In the genomic region with DNA sequence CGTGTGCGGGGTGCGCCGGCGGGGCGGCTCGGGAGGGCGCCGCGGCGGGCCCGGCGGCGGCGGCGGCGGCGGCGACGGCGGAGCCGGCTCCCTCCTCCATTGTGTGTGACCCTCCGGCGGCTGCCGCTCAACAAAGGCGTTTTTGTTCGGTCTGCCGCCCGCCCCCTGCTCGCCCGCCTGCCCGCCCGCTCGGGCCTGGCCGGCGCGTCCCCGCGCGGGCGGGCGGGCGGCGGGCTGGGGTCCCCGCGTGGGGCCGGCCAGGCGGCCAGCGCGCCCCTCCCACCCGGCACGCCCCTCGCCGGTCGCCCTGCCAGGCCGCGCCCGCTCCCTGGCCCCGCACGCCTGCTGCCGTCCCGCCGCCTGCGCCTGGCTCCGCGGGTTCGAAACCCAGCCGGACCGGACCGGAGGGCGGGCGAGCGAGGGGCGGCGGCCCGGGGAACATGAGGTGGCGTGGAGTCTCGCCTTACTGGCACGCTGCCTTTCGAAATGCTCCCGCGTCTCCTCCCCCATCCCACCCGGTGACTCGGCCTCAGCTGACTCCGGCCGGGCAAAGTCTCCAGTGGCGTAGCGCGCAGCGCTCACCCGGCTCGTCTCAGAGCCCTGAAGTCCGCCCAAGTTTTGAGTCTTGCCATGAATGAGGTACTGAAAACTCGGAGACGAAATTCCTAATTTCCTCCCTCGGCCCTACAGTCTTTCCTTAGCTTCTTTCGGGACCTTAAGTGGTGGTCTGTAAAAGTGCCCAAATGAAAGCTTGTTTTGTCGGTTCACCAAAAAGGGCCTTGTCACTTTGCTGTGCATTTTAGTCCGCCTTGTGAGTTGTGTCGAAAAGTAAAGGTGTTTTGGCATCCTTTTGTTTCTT, we compare ENCODE assay signal across 8 cellular contexts. TPM values are rescaled to one million over a fixed set of nuclear protein-coding genes. Genes with fewer than 3 reads are reported as not detected.
DNase-seq lines count a peak whose midpoint lies in the region; ATAC-seq and TF ChIP-seq lines count a peak whose summit lies in the region.

No MANE protein-coding gene starts in this region.

- H3K27me3 ChIP-seq in heart left ventricle, result no peaks in the 10 kb centered on the region

- no peaks in the 10 kb centered on the region for H3K9me3 Mint-ChIP-seq in activated naive CD8-positive, alpha-beta T cell treated with anti-CD3 and anti-CD28 coated beads, Interleukin-2, amount 50 U/mL, for 24 hours
- peaks cover 4% of the 10 kb centered on the region for H3K9me3 Mint-ChIP-seq in type B pancreatic cell

- TF ChIP-seq CTCF in heart left ventricle (IDR thresholded peaks at IDR 0.05) (no peak), type B pancreatic cell (conservative IDR thresholded peaks at IDR 0.05) (no peak)

- intact Hi-C loops in heart left ventricle (cut with DNase I) (loop anchor here in 6 of 10 donors (2.0 to 10.0 kb wide), 5 partner anchors 37 to 505 kb away; partner anchors contain the start of genes LEO1 (in 2 of the 6) and MYO5A (in 1 of the 6)), posterior cingulate gyrus (cut with DNase I) (loop anchor here (1.0 to 5.0 kb wide), 2 partner anchors 47 to 60 kb away; partner anchors contain the start of gene LEO1)

- H3K36me3 ChIP-seq in heart left ventricle, result no peaks in the 10 kb centered on the region

- H3K27me3 Mint-ChIP-seq in activated naive CD8-positive, alpha-beta T cell treated with anti-CD3 and anti-CD28 coated beads, Interleukin-2, amount 50 U/mL, for 24 hours, result peaks cover 2% of the 10 kb centered on the region
- peaks cover 9% of the 10 kb centered on the region for H3K27me3 Mint-ChIP-seq in type B pancreatic cell

- peaks cover 2% of the 10 kb centered on the region for H3K36me3 Mint-ChIP-seq in activated naive CD8-positive, alpha-beta T cell treated with anti-CD3 and anti-CD28 coated beads, Interleukin-2, amount 50 U/mL, for 24 hours (ENCODE audit: low read depth)
- no peaks in the 10 kb centered on the region for H3K36me3 Mint-ChIP-seq in type B pancreatic cell

- peak overlapping the region; percentile 60 to 89 (median 69) for H3K4me3 ChIP-seq in heart left ventricle

- H3K4me1 Mint-ChIP-seq in activated naive CD8-positive, alpha-beta T cell treated with anti-CD3 and anti-CD28 coated beads, Interleukin-2, amount 50 U/mL, for 24 hours, result peaks cover 43% of the 10 kb centered on the region
- peaks cover 30% of the 10 kb centered on the region for H3K4me1 Mint-ChIP-seq in type B pancreatic cell (ENCODE audit: unreplicated experiment)

- ATAC-seq in GM21367 (IDR thresholded peaks at IDR 0.05; ENCODE audit: unreplicated experiment) (peak; percentile 38), heart left ventricle (peak; percentile 71 to 87 (median 83))
- peak; percentile 67 for ATAC-seq in activated naive CD8-positive, alpha-beta T cell treated with anti-CD3 and anti-CD28 coated beads, Interleukin-2, amount 50 U/mL, for 24 hours

- WGBS in heart left ventricle, 4 donors, result 0 to 1% (median 1%) methylated on average over 8 to 100 of the region's 100 CpGs

- no peaks in the 10 kb centered on the region for H3K9me3 ChIP-seq in heart left ventricle

- H3K4me1 ChIP-seq in heart left ventricle, result peaks cover 5 to 43% (median 29%) of the 10 kb centered on the region in 12 donors

- peak overlapping the region; percentile 93 for H3K27ac Mint-ChIP-seq in activated naive CD8-positive, alpha-beta T cell treated with anti-CD3 and anti-CD28 coated beads, Interleukin-2, amount 50 U/mL, for 24 hours
- peak overlapping the region; percentile 99 for H3K27ac Mint-ChIP-seq in type B pancreatic cell

- H3K4me3 Mint-ChIP-seq in activated naive CD8-positive, alpha-beta T cell treated with anti-CD3 and anti-CD28 coated beads, Interleukin-2, amount 50 U/mL, for 24 hours, result peak overlapping the region; percentile 91
- H3K4me3 Mint-ChIP-seq in type B pancreatic cell, result peak overlapping the region; percentile 98

- TF ChIP-seq POLR2A in heart left ventricle (IDR thresholded peaks at IDR 0.05), result peak in 1 of 2 donors; percentile 45

- peak overlapping the region; percentile 91 to 96 (median 93) for H3K27ac ChIP-seq in heart left ventricle

- DNase-seq in DMS53 treated with DMSO at 0.1 percent for 48 hours (lab: John Stamatoyannopoulos, UW; ENCODE audit: unreplicated experiment), result peak; percentile 34
- peak; percentile 86 for DNase-seq in HT1080 (ENCODE audit: low read depth)
- peak; percentile 58 for DNase-seq in SKM-1 treated with dmso at 0.1 percent for 144 hours (lab: John Stamatoyannopoulos, UW; ENCODE audit: unreplicated experiment)
- DNase-seq in activated naive CD8-positive, alpha-beta T cell treated with anti-CD3 and anti-CD28 coated beads, Interleukin-2, amount 50 U/mL, for 24 hours, result peak; percentile 72
- DNase-seq in heart left ventricle, result peak; percentile 85 to 90 (median 88)
- peak; percentile 64 to 97 (median 74) for DNase-seq in posterior cingulate gyrus
- DNase-seq in type B pancreatic cell (ENCODE audit: extremely low spot score, unreplicated experiment), result peak; percentile 86

RNA-seq across cellular contexts. Expression of gene MAPK6, which starts 0.6 kb away (rescaled TPM):
- total RNA-seq in HT1080 (2014; rRNA removed; shearing (Covaris generic)), result 48.3 and 49.4 TPM in 2 replicates
- 43.1 and 55.4 TPM in 2 replicates for polyA plus RNA-seq in HT1080 (2015; cell fraction: cytosol; rRNA removed)
- polyA plus RNA-seq in HT1080 (2015; cell fraction: nucleus; rRNA removed), result 31.3 and 33.4 TPM in 2 replicates
- 10 to 100 TPM; 10.4 to 26.2 (median 18.2) TPM for total RNA-seq in heart left ventricle
- 10 to 100 TPM in 1 of 2 donors, 1 to 10 TPM in 1; 3.6 to 17.5 TPM for polyA plus RNA-seq in heart left ventricle
- 56.6 and 57.9 TPM in 2 replicates for total RNA-seq in type B pancreatic cell (ENCODE audit: low replicate concordance)

RNA-seq across cellular contexts. Expression of gene LEO1, which starts 48.0 kb away (rescaled TPM):
- 27.8 and 32.1 TPM in 2 replicates for total RNA-seq in HT1080 (2014; rRNA removed; shearing (Covaris generic))
- polyA plus RNA-seq in HT1080 (2015; cell fraction: cytosol; rRNA removed), result 20.4 and 22.1 TPM in 2 replicates
- 19.9 and 26.3 TPM in 2 replicates for polyA plus RNA-seq in HT1080 (2015; cell fraction: nucleus; rRNA removed)
- 10 to 100 TPM in 1 of 9 donors, 1 to 10 TPM in 8; 4.9 to 10.4 (median 8.3) TPM for total RNA-seq in heart left ventricle
- polyA plus RNA-seq in heart left ventricle, result 10 to 100 TPM in 1 of 2 donors, 1 to 10 TPM in 1; 8.3 to 12.6 TPM
- 25.8 and 30.0 TPM in 2 replicates for total RNA-seq in type B pancreatic cell (ENCODE audit: low replicate concordance)

Comparison
In these comparisons a context has a peak if more than half of its experiments do, and no peak if none do; other contexts are left out.
1. Peak in every context shown above with its lines: DNase-seq, ATAC-seq, H3K4me3 ChIP-seq and H3K27ac ChIP-seq.
2. DNase-seq: peak in every context shown above with its lines; median percentile 88 in heart left ventricle; 86 in HT1080; 86 in type B pancreatic cell; 74 in posterior cingulate gyrus; 72 in activated naive CD8-positive, alpha-beta T cell treated with anti-CD3 and anti-CD28 coated beads, Interleukin-2, amount 50 U/mL, for 24 hours; 58 in SKM-1 treated with dmso at 0.1 percent for 144 hours; 34 in DMS53 treated with DMSO at 0.1 percent for 48 hours.